ENCODE assay signal across 29 cellular contexts in the genomic region with DNA sequence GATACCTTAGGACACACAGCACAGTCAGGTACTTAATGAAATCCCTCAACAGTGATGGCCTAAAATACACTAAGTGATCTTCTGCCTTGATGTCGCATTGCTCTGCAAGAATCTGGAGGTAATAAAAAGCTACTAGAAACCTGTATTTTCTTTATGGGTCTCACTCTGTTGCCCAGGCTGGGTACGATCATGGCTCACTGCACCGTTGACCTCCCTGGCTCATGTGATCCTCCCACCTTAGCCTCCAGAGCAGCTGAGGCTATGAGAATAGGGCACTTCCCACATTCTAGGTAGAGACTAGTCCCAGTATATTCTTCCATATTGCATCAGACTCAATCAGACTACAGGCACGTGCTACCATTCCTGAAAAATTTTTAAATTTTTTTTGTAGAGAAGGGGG. TPM values are rescaled to one million over a fixed set of nuclear protein-coding genes. Genes with fewer than 3 reads are reported as not detected.
"Had no signal": no experiment of that assay in that cellular context is flagged by ENCODE, and none has a peak within 500 bp of the region (broad histone marks: within the 10 kb centered on the region; RNA-seq: fewer than 3 reads in every experiment).

No MANE protein-coding gene starts in this region.

- DNase-seq: dermis blood vessel endothelial cell; dorsolateral prefrontal cortex; effector CD4-positive, alpha-beta T cell; effector memory CD4-positive, alpha-beta T cell; erythroblast; esophagus squamous epithelium; foreskin fibroblast; foreskin melanocyte; gastrocnemius medialis; glutamatergic neuron; head of caudate nucleus; heart right ventricle; hippocampal formation; left cardiac atrium; left lung; left ventricle myocardium superior; lower lobe of right lung; mucosa of descending colon; naive B cell; naive thymus-derived CD8-positive, alpha-beta T cell had no signal

- ATAC-seq: esophagus mucosa; gastrocnemius medialis; heart right ventricle; left cardiac atrium; left ventricle myocardium superior; naive thymus-derived CD8-positive, alpha-beta T cell had no signal

- H3K27me3 ChIP-seq: dorsolateral prefrontal cortex, esophagus squamous epithelium, gastrocnemius medialis, heart right ventricle, left lung had no signal

- H3K36me3 ChIP-seq: esophagus squamous epithelium, gastrocnemius medialis, left lung, lower lobe of right lung had no signal

- H3K9me3 ChIP-seq: gastrocnemius medialis had no signal

- H3K4me1 Mint-ChIP-seq: naive B cell; naive thymus-derived CD8-positive, alpha-beta T cell had no signal

- H3K4me3 ChIP-seq: coronary artery, dorsolateral prefrontal cortex, esophagus squamous epithelium, gastrocnemius medialis, heart right ventricle, left lung, lower lobe of right lung, mucosa of descending colon had no signal

- FAIRE-seq: endothelial cell of umbilical vein had no signal

- H3K4me3 Mint-ChIP-seq: mesothelial cell of epicardium; naive B cell; naive thymus-derived CD8-positive, alpha-beta T cell had no signal

- H3K4me1 ChIP-seq: gastrocnemius medialis, lower lobe of right lung had no signal

- H3K27ac Mint-ChIP-seq: naive B cell; naive thymus-derived CD8-positive, alpha-beta T cell had no signal

- H3K27ac ChIP-seq: coronary artery, dorsolateral prefrontal cortex, esophagus squamous epithelium, gastrocnemius medialis, heart right ventricle, lower lobe of right lung had no signal

RNA-seq across cellular contexts. Expression of a gene that starts 21.7 kb away (rescaled TPM):
- total RNA-seq: dermis blood vessel endothelial cell; endothelial cell of umbilical vein; esophagus mucosa; glomerular endothelial cell; kidney epithelial cell; left ventricle myocardium superior; lower lobe of right lung; lung microvascular endothelial cell; mesenteric fat pad; mesothelial cell of epicardium; myocyte; naive thymus-derived CD8-positive, alpha-beta T cell had no signal
- polyA plus RNA-seq: endothelial cell of umbilical vein; naive thymus-derived CD8-positive, alpha-beta T cell had no signal
